In genomic region chr2:112843288-112843687, GRCh38 we compare ENCODE assay signal across 36 cellular contexts. TPM values are rescaled to one million over a fixed set of nuclear protein-coding genes. Genes with fewer than 3 reads are reported as not detected.
"Had no signal": no experiment of that assay in that cellular context is flagged by ENCODE, and none has a peak within 500 bp of the region (broad histone marks: within the 10 kb centered on the region; RNA-seq: fewer than 3 reads in every experiment).

No MANE protein-coding gene starts in this region.

- H3K4me1 ChIP-seq: esophagus squamous epithelium, gastroesophageal sphincter had no signal

- H3K4me3 Mint-ChIP-seq: activated B cell treated with CpG ODN at 0.5 μM for 24 hours; activated CD8-positive, alpha-beta T cell treated with anti-CD3 and anti-CD28 coated beads for 36 hours; activated naive CD8-positive, alpha-beta T cell; activated T-cell treated with anti-CD3 and anti-CD28 coated beads, Interleukin-2, amount 50 U/mL, for 4 hours; activated T-helper 17 cell treated with anti-CD3 and anti-CD28 coated beads, Interleukin-2, amount 50 U/mL, for 72 hours; central memory CD8-positive, alpha-beta T cell; T-helper 17 cell; T-helper 2 cell treated with Interferon-gamma antibody and Interleukin-4, amounts not matched to agents 5 μg/mL and 100 μg/mL, for 36 hours had no signal

- ATAC-seq: activated CD4-positive, CD25-positive, alpha-beta regulatory T cell treated with anti-CD3 and anti-CD28 coated beads, Interleukin-2, amount 50 U/mL, for 24 hours; activated CD8-positive, alpha-beta T cell treated with anti-CD3 and anti-CD28 coated beads for 36 hours; activated T-cell treated with anti-CD3 and anti-CD28 coated beads, Interleukin-2, amount 50 U/mL, for 4 hours; activated T-helper 17 cell treated with anti-CD3 and anti-CD28 coated beads, Interleukin-2, amount 50 U/mL, for 72 hours; gastroesophageal sphincter; T-helper 17 cell had no signal

- H3K36me3 ChIP-seq: brain microvascular endothelial cell, esophagus squamous epithelium, gastroesophageal sphincter, WERI-Rb-1 had no signal

- H3K4me3 ChIP-seq: coronary artery, esophagus squamous epithelium, gastroesophageal sphincter had no signal

- H3K27me3 Mint-ChIP-seq: activated B cell treated with CpG ODN at 0.5 μM for 24 hours had no signal

- H3K27ac Mint-ChIP-seq: activated B cell treated with CpG ODN at 0.5 μM for 24 hours; activated CD8-positive, alpha-beta T cell treated with anti-CD3 and anti-CD28 coated beads for 36 hours; activated naive CD8-positive, alpha-beta T cell; activated T-helper 17 cell treated with anti-CD3 and anti-CD28 coated beads, Interleukin-2, amount 50 U/mL, for 72 hours; T-helper 17 cell; T-helper 2 cell treated with Interferon-gamma antibody and Interleukin-4, amounts not matched to agents 5 μg/mL and 100 μg/mL, for 36 hours had no signal

- H3K27me3 ChIP-seq: brain microvascular endothelial cell, esophagus squamous epithelium, gastroesophageal sphincter had no signal

- H3K9me3 ChIP-seq: esophagus squamous epithelium, gastroesophageal sphincter had no signal

- H3K36me3 Mint-ChIP-seq: activated naive CD8-positive, alpha-beta T cell had no signal

- H3K27ac ChIP-seq: brain microvascular endothelial cell, coronary artery, epithelial cell of prostate, esophagus squamous epithelium, gastroesophageal sphincter, WERI-Rb-1 had no signal

- H3K4me1 Mint-ChIP-seq: activated T-helper 17 cell treated with anti-CD3 and anti-CD28 coated beads, Interleukin-2, amount 50 U/mL, for 72 hours; central memory CD8-positive, alpha-beta T cell had no signal

- FAIRE-seq: astrocyte, bronchial epithelial cell, endometrium, endothelial cell of umbilical vein had no signal

- DNase-seq: activated B cell treated with CpG ODN at 0.5 μM for 24 hours; activated CD4-positive, alpha-beta T cell treated with anti-CD3 and anti-CD28 coated beads for 48 hours; activated CD4-positive, alpha-beta T cell treated with anti-CD3 and anti-CD28 coated beads, Interleukin-2, amount 50 U/mL, for 1 hour; activated CD4-positive, alpha-beta T cell treated with anti-CD3 and anti-CD28 coated beads, Interleukin-2, amount 50 U/mL, for 48 hours; activated CD8-positive, alpha-beta memory T cell treated with anti-CD3 and anti-CD28 coated beads for 24 hours; activated CD8-positive, alpha-beta T cell treated with anti-CD3 and anti-CD28 coated beads for 36 hours; activated effector memory CD4-positive, alpha-beta T cell treated with Interleukin-2 at 50 U/mL for 16 hours; activated gamma-delta T cell treated with Interleukin-2 at 50 U/mL for 16 hours; activated naive CD4-positive, alpha-beta T cell treated with anti-CD3 and anti-CD28 coated beads, Interleukin-2, amount 50 U/mL, for 16 hours; activated naive CD4-positive, alpha-beta T cell treated with Interleukin-2 at 50 U/mL for 16 hours; activated T-cell treated with anti-CD3 and anti-CD28 coated beads, Interleukin-2, amount 50 U/mL, for 4 hours; amniotic stem cell; anterior cingulate cortex; brain microvascular endothelial cell; effector CD8-positive, alpha-beta T cell; esophagus squamous epithelium; foreskin melanocyte; T-helper 1 cell; T-helper 17 cell; T1000; WERI-Rb-1 had no signal

- H3K9me3 Mint-ChIP-seq: activated B cell treated with CpG ODN at 0.5 μM for 24 hours; activated CD8-positive, alpha-beta T cell treated with anti-CD3 and anti-CD28 coated beads for 36 hours; activated T-cell treated with anti-CD3 and anti-CD28 coated beads, Interleukin-2, amount 50 U/mL, for 4 hours; activated T-helper 17 cell treated with anti-CD3 and anti-CD28 coated beads, Interleukin-2, amount 50 U/mL, for 72 hours; central memory CD8-positive, alpha-beta T cell; T-helper 2 cell treated with Interferon-gamma antibody and Interleukin-4, amounts not matched to agents 5 μg/mL and 100 μg/mL, for 36 hours had no signal

RNA-seq across cellular contexts. Expression of gene IL1B, which starts 6.7 kb away (rescaled TPM):
- total RNA-seq: activated CD8-positive, alpha-beta T cell treated with anti-CD3 and anti-CD28 coated beads for 36 hours; astrocyte; dermis microvascular lymphatic vessel endothelial cell; endothelial cell of umbilical vein; fibroblast of lung had no signal

RNA-seq across cellular contexts. Expression of gene IL1A, which starts 59.0 kb away (rescaled TPM):
- total RNA-seq: cardiac septum, dermis microvascular lymphatic vessel endothelial cell, gastroesophageal sphincter had no signal
